In genomic region chr2:15939854-15940660, GRCh38 we compare ENCODE assay signal across 8 cellular contexts. TPM values are rescaled to one million over a fixed set of nuclear protein-coding genes. Genes with fewer than 3 reads are reported as not detected.
A peak's percentile ranks its signal among the peaks of the same experiment; 100 is the strongest.
DNase-seq lines count a peak whose midpoint lies in the region; ATAC-seq, FAIRE-seq and TF ChIP-seq lines count a peak whose summit lies in the region.

Gene MYCN, plus strand, starts transcription at chr2:15940550. Its CDS starts 1,515 bp downstream, at chr2:15942065.

- FAIRE-seq in HTR-8/SVneo (lab: Jason Lieb, UNC), result no peak

- TF ChIP-seq POLR2A in gastrocnemius medialis (IDR thresholded peaks at IDR 0.05), result no peak

- TF ChIP-seq EP300 in Ishikawa (IDR thresholded peaks at IDR 0.05; ENCODE audit: borderline replicate concordance), result peak; percentile 22; the same call in 1 of the 2 replicates

- no peaks in the 10 kb centered on the region for H3K36me3 ChIP-seq in gastrocnemius medialis

- in situ Hi-C loops in SK-MEL-5 (cut with HindIII; ENCODE audit: low pct_unique_long_range_greater_than_20kb, low sequenced_read_pairs), result no loop called here
- in situ Hi-C loops in gastrocnemius medialis (cut with MboI; ENCODE audit: low sequenced_read_pairs in 4 of 4), result loop anchor here (10.0 to 25.0 kb wide), 8 partner anchors 303 to 822 kb away; no protein-coding TSS in a partner anchor

- H3K4me1 ChIP-seq in gastrocnemius medialis, result peaks cover 23 to 43% of the 10 kb centered on the region in 2 donors

- peaks cover 21 to 36% (median 27%) of the 10 kb centered on the region in 3 donors for H3K27me3 ChIP-seq in gastrocnemius medialis

- H3K9me3 ChIP-seq in gastrocnemius medialis, result no peaks in the 10 kb centered on the region

- no peak for TF ChIP-seq CTCF in cardiac fibroblast (IDR thresholded peaks at IDR 0.05; ENCODE audit: low read depth, low read length)
- peak; percentile 42 to 73 (median 52) for TF ChIP-seq CTCF in gastrocnemius medialis (IDR thresholded peaks at IDR 0.05 in 4 of 5, conservative IDR thresholded peaks at IDR 0.05 in 1 of 5)

- intact Hi-C loops in gastrocnemius medialis (cut with DNase I; ENCODE audit: low total_unique reads), result loop anchor here (1.0 to 10.0 kb wide), 5 partner anchors 305 to 817 kb away; no protein-coding TSS in a partner anchor

- DNase-seq in activated CD8-positive, alpha-beta memory T cell treated with anti-CD3 and anti-CD28 coated beads for 24 hours, result peak; percentile 75
- DNase-seq in activated CD8-positive, alpha-beta memory T cell treated with anti-CD3 and anti-CD28 coated beads, Interleukin-2, amount 50 U/mL, for 48 hours, result no peak
- peak; percentile 62 for DNase-seq in SK-MEL-5 (ENCODE audit: low read depth, low spot score)
- peak; percentile 53 to 54 for DNase-seq in cardiac fibroblast (ENCODE audit: low read depth in 2 of 2)
- peak; percentile 89 for DNase-seq in inferior parietal cortex (ENCODE audit: extremely low spot score)
- peak; percentile 27 to 32 for DNase-seq in gastrocnemius medialis
- no peak for DNase-seq in HTR-8/SVneo (ENCODE audit: insufficient read length, low spot score)

- no peak within 1 kb of the TSS for H3K27ac ChIP-seq in gastrocnemius medialis

- TF ChIP-seq RAD21 in Ishikawa (IDR thresholded peaks at IDR 0.05; ENCODE audit: low read depth), result peak; percentile 88

- H3K4me3 ChIP-seq in cardiac fibroblast (replicated peaks in 1 of 2; ENCODE audit: low read depth in 2 of 2, low read length in 2 of 2) (peak within 1 kb of the TSS; percentile 17 to 26), gastrocnemius medialis (peak within 1 kb of the TSS; percentile 52 to 57 (median 56))

- ATAC-seq in gastrocnemius medialis, result peak; percentile 25 to 65

TF ChIP-seq in Ishikawa, 13 proteins besides CTCF, POLR2A, EP300 and RAD21:
- TF ChIP-seq MAX (IDR thresholded peaks at IDR 0.05) (peak; percentile 91), CREB1 (IDR thresholded peaks at IDR 0.05; ENCODE audit: low read depth) (no peak), USF1 (IDR thresholded peaks at IDR 0.05) (no peak), ZBTB7A (IDR thresholded peaks at IDR 0.05; ENCODE audit: low read depth) (peak; percentile 75; the same call in 1 of the 2 replicates), TCF12 (IDR thresholded peaks at IDR 0.05; ENCODE audit: low read depth) (peak; percentile 19; the same call in 1 of the 2 replicates)

RNA-seq across cellular contexts. Expression of gene MYCN, which starts in this region (rescaled TPM):
- total RNA-seq in SK-MEL-5 (2014; rRNA removed; shearing (Covaris generic)), result 0.08 and 0.11 TPM in 2 replicates
- 0.24 TPM in 1 of 2 replicates, not detected in the other for polyA plus RNA-seq in SK-MEL-5 (2015; cell fraction: cytosol; rRNA removed)
- polyA plus RNA-seq in SK-MEL-5 (2015; cell fraction: nucleus; rRNA removed), result 0.76 TPM in 1 of 2 replicates, not detected in the other
- total RNA-seq in gastrocnemius medialis, result under 1 TPM in 2 of 4 donors, not detected in 2; 0.17 to 0.25 TPM

Comparison
In these comparisons a context has a peak if more than half of its experiments do, and no peak if none do; other contexts are left out.
1. DNase-seq: peak in activated CD8-positive, alpha-beta memory T cell treated with anti-CD3 and anti-CD28 coated beads for 24 hours (single experiment), cardiac fibroblast (2 of 2) and inferior parietal cortex (single experiment); none in activated CD8-positive, alpha-beta memory T cell treated with anti-CD3 and anti-CD28 coated beads, Interleukin-2, amount 50 U/mL, for 48 hours (single experiment) and HTR-8/SVneo (single experiment).
2. Peak in DNase-seq in SK-MEL-5; RNA of the gene not detected or under 1 TPM.
3. Peak in DNase-seq, ATAC-seq and H3K4me3 ChIP-seq in gastrocnemius medialis; RNA of the gene not detected or under 1 TPM.